In genomic region chr13:113608246-113608635, GRCh38 we compare ENCODE assay signal across 1 cellular context.
TF ChIP-seq lines count a peak whose summit lies in the region.

No MANE protein-coding gene starts in this region.

TF ChIP-seq in GM23338, 12 proteins besides CTCF, POLR2A, EP300 and RAD21 (continued from another document):
- TF ChIP-seq REST (IDR thresholded peaks at IDR 0.05; ENCODE audit: unreplicated experiment) (no peak), EZH2phosphoT487 (IDR thresholded peaks at IDR 0.05; ENCODE audit: unreplicated experiment) (no peak), ZNF114 (CRISPR knock-in tag; IDR thresholded peaks at IDR 0.05) (no peak), CREB1 (CRISPR knock-in tag; IDR thresholded peaks at IDR 0.05; ENCODE audit: low read depth) (no peak), EZH2 (IDR thresholded peaks at IDR 0.05; ENCODE audit: low read depth, unreplicated experiment) (no peak), NANOG (IDR thresholded peaks at IDR 0.05; ENCODE audit: borderline replicate concordance) (no peak), JUNB (IDR thresholded peaks at IDR 0.05; ENCODE audit: unreplicated experiment) (no peak)
